14 cellular contexts compared by ENCODE assay signal in the genomic region with DNA sequence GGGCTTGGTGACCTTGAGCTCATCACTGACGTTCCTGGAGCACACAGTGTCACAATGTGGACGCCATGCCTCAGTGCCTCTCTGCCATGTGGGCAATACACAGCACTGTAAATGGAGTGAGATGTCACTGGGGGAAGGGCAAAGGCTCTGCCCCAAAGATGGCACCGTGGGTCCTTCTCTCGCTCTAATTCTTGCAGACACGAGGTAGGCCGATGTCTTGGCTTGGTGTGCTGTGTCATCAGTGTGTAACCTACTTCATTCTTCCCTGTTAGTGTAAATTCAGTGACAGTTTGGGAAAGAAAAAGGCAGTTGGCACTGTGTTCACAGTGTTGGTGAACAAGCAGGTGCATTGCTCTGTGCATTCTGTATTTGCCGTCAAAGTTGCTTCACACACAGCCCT.
DNase-seq lines count a peak whose midpoint lies in the region; ATAC-seq and TF ChIP-seq lines count a peak whose summit lies in the region.
"Had no signal": no experiment of that assay in that cellular context is flagged by ENCODE, and none has a peak within 500 bp of the region (broad histone marks: within the 10 kb centered on the region; RNA-seq: fewer than 3 reads in every experiment).

No MANE protein-coding gene starts in this region.

- H3K27ac ChIP-seq in BLaER1 treated with 17β-estradiol and CSF1 and Interleukin-3, amounts not matched to agents 10 nM and 100 nM: no peak overlapping the region
- H3K27ac ChIP-seq in endodermal cell (ENCODE audit: low read depth, low read length) (no peak overlapping the region), vagina (no peak overlapping the region)
- H3K27ac ChIP-seq: C4-2B had no signal

- H4K20me1 ChIP-seq in BLaER1 treated with 17β-estradiol and CSF1 and Interleukin-3, amounts not matched to agents 10 nM and 100 nM: peaks cover 0 to 5% (median 0%) of the 10 kb centered on the region in 11 experiments; a peak in 1 of 22 replicates

- 90 to 98% methylated on average over 5 to 7 of the region's 7 CpGs for WGBS in endodermal cell (ENCODE audit: insufficient coverage in 1 of 2, insufficient read length in 1 of 2), 2 experiments

- intact Hi-C loops in vagina (cut with DNase I): no loop called here

- H3K9me3 ChIP-seq in BLaER1 treated with 17β-estradiol and CSF1 and Interleukin-3, amounts not matched to agents 10 nM and 100 nM (replicated peaks in 1 of 11): no peaks in the 10 kb centered on the region
- H3K9me3 ChIP-seq in endodermal cell (ENCODE audit: control insufficient read depth, low read length) (no peaks in the 10 kb centered on the region), vagina (no peaks in the 10 kb centered on the region)

- H3K9ac ChIP-seq in BLaER1 treated with 17β-estradiol and CSF1 and Interleukin-3, amounts not matched to agents 10 nM and 100 nM: no peak overlapping the region
- H3K9ac ChIP-seq in endodermal cell (ENCODE audit: extremely low read depth, low read length, poor library complexity, severe bottlenecking): no peak overlapping the region

- H3K36me3 ChIP-seq in BLaER1 treated with 17β-estradiol and CSF1 and Interleukin-3, amounts not matched to agents 10 nM and 100 nM: no peaks in the 10 kb centered on the region
- no peaks in the 10 kb centered on the region for H3K36me3 ChIP-seq in endodermal cell (ENCODE audit: control insufficient read depth, insufficient read depth, low read length)
- no peaks in the 10 kb centered on the region for H3K36me3 ChIP-seq in vagina

- peaks cover 3% of the 10 kb centered on the region for H3K27me3 Mint-ChIP-seq in endodermal cell (ENCODE audit: insufficient read depth)

- DNase-seq in NCI-H2107 treated with DMSO at 0.1 percent for 48 hours (lab: John Stamatoyannopoulos, UW; ENCODE audit: unreplicated experiment) (peak; percentile 13), NCI-H2107 (lab: John Stamatoyannopoulos, UW) (no peak), endodermal cell (peak; percentile 18), vagina (ENCODE audit: extremely low spot score in 2 of 2) (peak; percentile 52 to 62), GM10248 (ENCODE audit: extremely low spot score) (no peak)
- DNase-seq: 8988T; CD4-positive, alpha-beta memory T cell; DND-41; GDM1; HCEC 1CT; HFFc6 had no signal

- CTCF ChIA-PET in GM10248 (lab: Yijun Ruan, JAX): no interaction called here

- H3K9me3 Mint-ChIP-seq in endodermal cell: no peaks in the 10 kb centered on the region

- H3K4me3 Mint-ChIP-seq in endodermal cell: no peak overlapping the region
- H3K4me3 Mint-ChIP-seq: CD4-positive, alpha-beta memory T cell; HFFc6 had no signal

- TF ChIP-seq POLR2A in vagina (IDR thresholded peaks at IDR 0.05): no peak

- no peaks in the 10 kb centered on the region for H3K4me1 Mint-ChIP-seq in endodermal cell

- peaks cover 0 to 25% (median 15%) of the 10 kb centered on the region in 10 experiments; a peak in 13 of 20 replicates for H3K4me1 ChIP-seq in BLaER1 treated with 17β-estradiol and CSF1 and Interleukin-3, amounts not matched to agents 10 nM and 100 nM
- H3K4me1 ChIP-seq in endodermal cell (ENCODE audit: control insufficient read depth, insufficient read depth, low read length) (no peaks in the 10 kb centered on the region), vagina (no peaks in the 10 kb centered on the region)

- no peak overlapping the region for H3K4me3 ChIP-seq in BLaER1 treated with 17β-estradiol and CSF1 and Interleukin-3, amounts not matched to agents 10 nM and 100 nM
- H3K4me3 ChIP-seq in endodermal cell (ENCODE audit: low read length): no peak overlapping the region
- H3K4me3 ChIP-seq in vagina: no peak overlapping the region

- no peak overlapping the region for H3K27ac Mint-ChIP-seq in endodermal cell
- H3K27ac Mint-ChIP-seq: HFFc6 had no signal

- H3K36me3 Mint-ChIP-seq in endodermal cell (ENCODE audit: low read depth): no peaks in the 10 kb centered on the region
- H3K36me3 Mint-ChIP-seq: CD4-positive, alpha-beta memory T cell had no signal

- ATAC-seq in GM19395 (IDR thresholded peaks at IDR 0.05; ENCODE audit: unreplicated experiment): no peak

- no peaks in the 10 kb centered on the region for H3K27me3 ChIP-seq in BLaER1 treated with 17β-estradiol and CSF1 and Interleukin-3, amounts not matched to agents 10 nM and 100 nM
- no peaks in the 10 kb centered on the region for H3K27me3 ChIP-seq in endodermal cell (ENCODE audit: control insufficient read depth, insufficient read depth, low read length, poor library complexity, severe bottlenecking)
- H3K27me3 ChIP-seq in vagina: no peaks in the 10 kb centered on the region

- no peak for TF ChIP-seq CTCF in endodermal cell (conservative IDR thresholded peaks at IDR 0.05)
- TF ChIP-seq CTCF in vagina (IDR thresholded peaks at IDR 0.05): no peak
- TF ChIP-seq CTCF in GM10248 (IDR thresholded peaks at IDR 0.05; ENCODE audit: control extremely low read depth, extremely low read depth, low read depth, missing control alignments): no peak

- H3K4me2 ChIP-seq in BLaER1 treated with 17β-estradiol and CSF1 and Interleukin-3, amounts not matched to agents 10 nM and 100 nM: peak overlapping the region in 6 of 11 experiments; percentile 12 to 63 (median 48); a peak in 10 of 22 replicates

- POLR2A ChIA-PET in GM10248 (lab: Yijun Ruan, JAX): no interaction called here

Comparison
In these comparisons a context has a peak if more than half of its experiments do, and no peak if none do; other contexts are left out.
1. DNase-seq: peak in NCI-H2107 treated with DMSO at 0.1 percent for 48 hours (single experiment), endodermal cell (single experiment) and vagina (2 of 2); none in NCI-H2107 (single experiment) and GM10248 (single experiment).